10 cellular contexts compared by ENCODE assay signal in genomic region chr19:1402411-1403070, GRCh38. TPM values are rescaled to one million over a fixed set of nuclear protein-coding genes. Genes with fewer than 3 reads are reported as not detected.
A peak's percentile ranks its signal among the peaks of the same experiment; 100 is the strongest.
DNase-seq lines count a peak whose midpoint lies in the region; ATAC-seq and TF ChIP-seq lines count a peak whose summit lies in the region.
"Had no signal": no experiment of that assay in that cellular context is flagged by ENCODE, and none has a peak within 500 bp of the region (broad histone marks: within the 10 kb centered on the region; RNA-seq: fewer than 3 reads in every experiment).

No MANE protein-coding gene starts in this region.

- H3K27ac ChIP-seq in 22Rv1 (peak overlapping the region; percentile 82), HEK293 (ENCODE audit: extremely low read depth, low read depth, low read length) (no peak overlapping the region), mesenchymal stem cell (ENCODE audit: low read length, poor library complexity, severe bottlenecking) (no peak overlapping the region), left ventricle myocardium inferior (replicated peaks) (no peak overlapping the region)

- H3K4me1 ChIP-seq in HEK293 (ENCODE audit: control insufficient read depth, insufficient read depth, low read length): no peaks in the 10 kb centered on the region
- peaks cover 35% of the 10 kb centered on the region for H3K4me1 ChIP-seq in mesenchymal stem cell (ENCODE audit: control insufficient read depth, insufficient read depth, low read depth, low read length)
- H3K4me1 ChIP-seq in left ventricle myocardium inferior: peaks cover 41% of the 10 kb centered on the region

- H2AK5ac ChIP-seq in mesenchymal stem cell (ENCODE audit: low read length, severe bottlenecking): no peak overlapping the region

- no peak for ATAC-seq in activated naive CD8-positive, alpha-beta T cell treated with anti-CD3 and anti-CD28 coated beads, Interleukin-2, amount 50 U/mL, for 24 hours

- H2BK12ac ChIP-seq in mesenchymal stem cell (ENCODE audit: low read length in 2 of 2): peak overlapping the region; percentile 9 to 46

- H2BK5ac ChIP-seq in mesenchymal stem cell (ENCODE audit: low read depth, low read length, poor library complexity, severe bottlenecking): no peak overlapping the region

- H3K4me2 ChIP-seq in mesenchymal stem cell (ENCODE audit: low read length, poor library complexity, severe bottlenecking): no peak overlapping the region

- POLR2A ChIA-PET in HEK293 (lab: Yijun Ruan, JAX): interaction anchor here (0.5 to 1.4 kb wide), 3 partner anchors 20 to 982 kb away, joined by 3 to 4 read pairs (median 4); no protein-coding TSS in a partner anchor

- no peak overlapping the region for H3K4ac ChIP-seq in mesenchymal stem cell (ENCODE audit: low read depth in 1 of 2, low read length in 2 of 2)

- H4K8ac ChIP-seq in mesenchymal stem cell (ENCODE audit: low read length): no peak overlapping the region

- CTCF ChIA-PET in HEK293 (lab: Yijun Ruan, JAX): interaction anchor here (1.5 kb wide), 1 partner anchor 158 kb away, joined by 3 read pairs; no protein-coding TSS in a partner anchor

- peak overlapping the region; percentile 45 for H3K9ac ChIP-seq in mesenchymal stem cell (ENCODE audit: low read length)

- H3K9me3 ChIP-seq in HEK293 (ENCODE audit: control insufficient read depth, insufficient read depth, low read depth, low read length): no peaks in the 10 kb centered on the region
- no peaks in the 10 kb centered on the region for H3K9me3 ChIP-seq in mesenchymal stem cell (ENCODE audit: control insufficient read depth, low read length)
- no peaks in the 10 kb centered on the region for H3K9me3 ChIP-seq in left ventricle myocardium inferior (replicated peaks)

- H3K18ac ChIP-seq in mesenchymal stem cell (ENCODE audit: low read depth in 1 of 2, low read length in 2 of 2): no peak overlapping the region

- 90% methylated on average over 23 of the region's 25 CpGs for WGBS in mesenchymal stem cell

- H3K14ac ChIP-seq in mesenchymal stem cell (ENCODE audit: low read length in 2 of 2): no peak overlapping the region

- no peak overlapping the region for H2AFZ ChIP-seq in mesenchymal stem cell (ENCODE audit: low read depth, low read length)

- in situ Hi-C loops in ACHN (cut with HindIII; ENCODE audit: low pct_ligation_motif_present, low pct_unique_long_range_greater_than_20kb, low sequenced_read_pairs): no loop called here

- no peak overlapping the region for H3K23ac ChIP-seq in mesenchymal stem cell (ENCODE audit: low read length in 2 of 2)

- H3K36me3 ChIP-seq in HEK293 (ENCODE audit: control insufficient read depth in 2 of 2, insufficient read depth in 1 of 2, low read length in 2 of 2) (peaks cover 0 to 16% of the 10 kb centered on the region in 2 experiments; a peak in 1 of 3 replicates), mesenchymal stem cell (ENCODE audit: control insufficient read depth in 1 of 2, insufficient read depth in 2 of 2, low read depth in 1 of 2, low read length in 2 of 2) (peaks cover 0 to 16% of the 10 kb centered on the region in 2 experiments), left ventricle myocardium inferior (no peaks in the 10 kb centered on the region)

- no peak overlapping the region for H3K27ac Mint-ChIP-seq in activated naive CD8-positive, alpha-beta T cell treated with anti-CD3 and anti-CD28 coated beads, Interleukin-2, amount 50 U/mL, for 24 hours

- H3K27me3 Mint-ChIP-seq in activated naive CD8-positive, alpha-beta T cell treated with anti-CD3 and anti-CD28 coated beads, Interleukin-2, amount 50 U/mL, for 24 hours: peaks cover 5% of the 10 kb centered on the region

- DNase-seq in activated naive CD8-positive, alpha-beta T cell treated with anti-CD3 and anti-CD28 coated beads, Interleukin-2, amount 50 U/mL, for 24 hours: no peak
- DNase-seq in mesenchymal stem cell (no peak), putamen (ENCODE audit: low spot score) (no peak), ACHN (no peak), left ventricle myocardium inferior (no peak)
- DNase-seq in stimulated activated CD4-positive, alpha-beta T cell treated with anti-CD3 and anti-CD28 coated beads, Interleukin-4, amount 100 ng/mL, for 1 hour: no peak
- DNase-seq: midbrain; stimulated activated CD4-positive, alpha-beta T cell treated with anti-CD3 and anti-CD28 coated beads, Interleukin-12 subunit alpha, Interleukin-12 subunit beta, amount 100 ng/mL, for 4 hours had no signal

- peaks cover 17% of the 10 kb centered on the region for H3K4me1 Mint-ChIP-seq in activated naive CD8-positive, alpha-beta T cell treated with anti-CD3 and anti-CD28 coated beads, Interleukin-2, amount 50 U/mL, for 24 hours

- H3K36me3 Mint-ChIP-seq in activated naive CD8-positive, alpha-beta T cell treated with anti-CD3 and anti-CD28 coated beads, Interleukin-2, amount 50 U/mL, for 24 hours (ENCODE audit: low read depth): no peaks in the 10 kb centered on the region

- H2BK15ac ChIP-seq in mesenchymal stem cell (ENCODE audit: low read depth, poor library complexity, severe bottlenecking): no peak overlapping the region

- peak overlapping the region; percentile 33 for H3K4me3 Mint-ChIP-seq in activated naive CD8-positive, alpha-beta T cell treated with anti-CD3 and anti-CD28 coated beads, Interleukin-2, amount 50 U/mL, for 24 hours

- H3K79me1 ChIP-seq in mesenchymal stem cell (replicated peaks; ENCODE audit: low read length, poor library complexity, severe bottlenecking): peaks cover 10% of the 10 kb centered on the region

- intact Hi-C loops in left ventricle myocardium inferior (cut with micrococcal nuclease): no loop called here

- no peaks in the 10 kb centered on the region for H3K27me3 ChIP-seq in mesenchymal stem cell (ENCODE audit: control insufficient read depth in 1 of 2, insufficient read depth in 1 of 2, low read length in 2 of 2)
- H3K27me3 ChIP-seq in left ventricle myocardium inferior (ENCODE audit: low read depth): peaks cover 8% of the 10 kb centered on the region

- H3K4me3 ChIP-seq in HEK293 (ENCODE audit: low read depth, low read length): no peak overlapping the region
- peak overlapping the region in 1 of 2 experiments; percentile 57 for H3K4me3 ChIP-seq in mesenchymal stem cell (ENCODE audit: insufficient read depth in 1 of 2, low read depth in 1 of 2, low read length in 2 of 2)
- H3K4me3 ChIP-seq in left ventricle myocardium inferior: no peak overlapping the region

- TF ChIP-seq CTCF in 22Rv1 (IDR thresholded peaks at IDR 0.05) (no peak), HEK293 (tag by site-specific recombination; IDR thresholded peaks at IDR 0.05) (no peak), left ventricle myocardium inferior (IDR thresholded peaks at IDR 0.05; ENCODE audit: borderline replicate concordance) (no peak)

- H4K91ac ChIP-seq in mesenchymal stem cell (ENCODE audit: low read length): peak overlapping the region; percentile 87

- no peaks in the 10 kb centered on the region for H3K9me3 Mint-ChIP-seq in activated naive CD8-positive, alpha-beta T cell treated with anti-CD3 and anti-CD28 coated beads, Interleukin-2, amount 50 U/mL, for 24 hours

- H2BK120ac ChIP-seq in mesenchymal stem cell (ENCODE audit: low read depth, low read length): no peak overlapping the region

TF ChIP-seq in HEK293, 187 proteins besides CTCF, POLR2A, EP300 and RAD21:
- peak; percentile 96 for TF ChIP-seq ZNF223 (tag by site-specific recombination; IDR thresholded peaks at IDR 0.05)
- peak; percentile 74 for TF ChIP-seq ZNF623 (tag by site-specific recombination; IDR thresholded peaks at IDR 0.05)
- peak; percentile 82; the same call in 1 of the 2 replicates for TF ChIP-seq ZNF335 (tag by site-specific recombination; conservative IDR thresholded peaks at IDR 0.05)
- TF ChIP-seq HIC1 (tag by site-specific recombination; IDR thresholded peaks at IDR 0.05): peak; percentile 49
- no peak for TF ChIP-seq SP2 (tag by site-specific recombination; IDR thresholded peaks at IDR 0.05)

RNA-seq across cellular contexts. Expression of gene GAMT, which starts 1.2 kb away (rescaled TPM):
- 33.5 TPM for polyA plus RNA-seq in mesenchymal stem cell (2013, experiment 1 of 2)
- polyA plus RNA-seq in mesenchymal stem cell (2013, experiment 2 of 2): 34.5 TPM
- total RNA-seq in left ventricle myocardium inferior: 77.0 TPM

RNA-seq across cellular contexts. Expression of gene DAZAP1, which starts 4.8 kb away (rescaled TPM):
- 65.2 TPM for polyA plus RNA-seq in mesenchymal stem cell (2013, experiment 1 of 2)
- polyA plus RNA-seq in mesenchymal stem cell (2013, experiment 2 of 2): 66.2 TPM
- 81.8 TPM for total RNA-seq in left ventricle myocardium inferior

RNA-seq across cellular contexts. Expression of gene NDUFS7, which starts 18.8 kb away (rescaled TPM):
- polyA plus RNA-seq in mesenchymal stem cell (2013, experiment 1 of 2): 54.3 TPM
- polyA plus RNA-seq in mesenchymal stem cell (2013, experiment 2 of 2): 52.4 TPM
- total RNA-seq in left ventricle myocardium inferior: 380 TPM

RNA-seq across cellular contexts. Expression of gene RPS15, which starts 35.7 kb away (rescaled TPM):
- 2,213 TPM for polyA plus RNA-seq in mesenchymal stem cell (2013, experiment 1 of 2)
- polyA plus RNA-seq in mesenchymal stem cell (2013, experiment 2 of 2): 2,093 TPM
- total RNA-seq in left ventricle myocardium inferior: 588 TPM

RNA-seq across cellular contexts. Expression of gene APC2, which starts 47.4 kb away (rescaled TPM):
- 0.23 TPM for polyA plus RNA-seq in mesenchymal stem cell (2013, experiment 1 of 2)
- polyA plus RNA-seq in mesenchymal stem cell (2013, experiment 2 of 2): 0.23 TPM
- 0.22 TPM for total RNA-seq in left ventricle myocardium inferior
